8 cellular contexts compared by ENCODE assay signal in the genomic region with DNA sequence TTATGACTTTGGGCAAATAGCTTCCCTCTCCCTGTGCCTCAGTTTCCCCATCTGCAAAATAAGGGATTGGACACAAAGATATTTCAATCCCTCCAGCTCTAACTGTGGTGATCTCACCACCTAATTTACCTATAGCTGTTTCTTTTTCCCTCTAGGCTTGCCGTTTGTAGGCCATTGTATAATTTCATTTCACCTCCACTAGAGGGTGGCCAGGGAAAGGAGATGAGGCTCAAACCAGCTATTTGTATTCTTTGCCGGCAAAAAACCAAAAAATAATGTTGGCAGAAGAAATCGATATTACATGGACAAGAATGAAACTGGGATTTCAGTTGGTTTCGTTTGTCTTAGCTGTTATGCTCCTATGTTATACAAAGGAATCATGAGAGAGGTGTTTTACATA. TPM values are rescaled to one million over a fixed set of nuclear protein-coding genes. Genes with fewer than 3 reads are reported as not detected.
DNase-seq lines count a peak whose midpoint lies in the region; ATAC-seq and TF ChIP-seq lines count a peak whose summit lies in the region.

No MANE protein-coding gene starts in this region.

- H3K27me3 Mint-ChIP-seq in Calu3 (ENCODE audit: unreplicated experiment) (no peaks in the 10 kb centered on the region), T-helper 17 cell (no peaks in the 10 kb centered on the region)

- intact Hi-C loops in Calu3 (cut with micrococcal nuclease; ENCODE audit: unreplicated experiment), result loop anchor here (1.0 to 10.0 kb wide), 3 partner anchors 78 to 345 kb away; no protein-coding TSS in a partner anchor

- CTCF ChIA-PET in Calu3 (lab: Charles Lee), result interaction anchor here (0.6 to 2.2 kb wide), 3 partner anchors 142 to 172 kb away, joined by 3 to 48 read pairs (median 3); no protein-coding TSS in a partner anchor

- H3K4me1 Mint-ChIP-seq in Calu3 (ENCODE audit: low read depth, unreplicated experiment), result no peaks in the 10 kb centered on the region
- peaks cover 4% of the 10 kb centered on the region for H3K4me1 Mint-ChIP-seq in T-helper 17 cell

- ATAC-seq in GM18868 (IDR thresholded peaks at IDR 0.05; ENCODE audit: unreplicated experiment), result peak; percentile 52
- ATAC-seq in T-helper 17 cell, result peak; percentile 69
- ATAC-seq in HG02852 (IDR thresholded peaks at IDR 0.05; ENCODE audit: unreplicated experiment), result no peak

- H3K4me3 Mint-ChIP-seq in Calu3 (ENCODE audit: low read depth, unreplicated experiment) (no peak overlapping the region), T-helper 17 cell (no peak overlapping the region)

- H3K36me3 Mint-ChIP-seq in Calu3 (ENCODE audit: insufficient read depth, unreplicated experiment) (no peaks in the 10 kb centered on the region), T-helper 17 cell (ENCODE audit: low read depth) (no peaks in the 10 kb centered on the region)

- DNase-seq in Calu3, result peak; percentile 32
- DNase-seq in MV-4-11 (lab: John Stamatoyannopoulos, UW), result peak; percentile 2
- peak in 1 of 3 donors; percentile 4 for DNase-seq in T-helper 17 cell
- DNase-seq in fibroblast of gingiva (ENCODE audit: low read depth), result peak; percentile 44
- no peak for DNase-seq in retinal pigment epithelial cell (ENCODE audit: low read depth)
- DNase-seq in cerebellar nuclear complex (lab: John Stamatoyannopoulos, UW), result no peak

- TF ChIP-seq CTCF in Calu3 (IDR thresholded peaks at IDR 0.05; ENCODE audit: unreplicated experiment) (peak; percentile 30), retinal pigment epithelial cell (conservative IDR thresholded peaks at IDR 0.05; ENCODE audit: low read depth, low read length) (peak; percentile 63)

- no peak overlapping the region for H3K27ac Mint-ChIP-seq in Calu3 (ENCODE audit: unreplicated experiment)
- H3K27ac Mint-ChIP-seq in T-helper 17 cell, result no peak overlapping the region

- no peak overlapping the region for H3K4me3 ChIP-seq in retinal pigment epithelial cell (ENCODE audit: low read length)

- no TSS peak for BruUV-seq in Calu3 (replicated peaks; lab: Mats Ljungman, UMichigan)

- no peaks in the 10 kb centered on the region for H3K9me3 ChIP-seq in T-helper 17 cell (ENCODE audit: control insufficient read depth, low read length, poor library complexity, severe bottlenecking)

- no peaks in the 10 kb centered on the region for H3K9me3 Mint-ChIP-seq in Calu3 (ENCODE audit: low read depth, unreplicated experiment)

RNA-seq across cellular contexts. Expression of a gene that starts 36.1 kb away (rescaled TPM):
- total RNA-seq in Calu3 (2022), result 1.4 and 1.9 TPM in 2 replicates
- 10 to 100 TPM; 86.3 to 92.6 TPM for total RNA-seq in T-helper 17 cell

Comparison
In these comparisons a context has a peak if more than half of its experiments do, and no peak if none do; other contexts are left out.
1. DNase-seq: peak in Calu3 (single experiment), MV-4-11 (single experiment) and fibroblast of gingiva (single experiment); none in retinal pigment epithelial cell (single experiment) and cerebellar nuclear complex (0 of 2).
2. RNA of a gene that starts 36.1 kb away (total RNA-seq): 86.3 to 92.6 TPM in T-helper 17 cell; 1.4 to 1.9 TPM in Calu3; every median in the first group is over 10 times any median in the second.